1 cellular context compared by ENCODE assay signal in the genomic region with DNA sequence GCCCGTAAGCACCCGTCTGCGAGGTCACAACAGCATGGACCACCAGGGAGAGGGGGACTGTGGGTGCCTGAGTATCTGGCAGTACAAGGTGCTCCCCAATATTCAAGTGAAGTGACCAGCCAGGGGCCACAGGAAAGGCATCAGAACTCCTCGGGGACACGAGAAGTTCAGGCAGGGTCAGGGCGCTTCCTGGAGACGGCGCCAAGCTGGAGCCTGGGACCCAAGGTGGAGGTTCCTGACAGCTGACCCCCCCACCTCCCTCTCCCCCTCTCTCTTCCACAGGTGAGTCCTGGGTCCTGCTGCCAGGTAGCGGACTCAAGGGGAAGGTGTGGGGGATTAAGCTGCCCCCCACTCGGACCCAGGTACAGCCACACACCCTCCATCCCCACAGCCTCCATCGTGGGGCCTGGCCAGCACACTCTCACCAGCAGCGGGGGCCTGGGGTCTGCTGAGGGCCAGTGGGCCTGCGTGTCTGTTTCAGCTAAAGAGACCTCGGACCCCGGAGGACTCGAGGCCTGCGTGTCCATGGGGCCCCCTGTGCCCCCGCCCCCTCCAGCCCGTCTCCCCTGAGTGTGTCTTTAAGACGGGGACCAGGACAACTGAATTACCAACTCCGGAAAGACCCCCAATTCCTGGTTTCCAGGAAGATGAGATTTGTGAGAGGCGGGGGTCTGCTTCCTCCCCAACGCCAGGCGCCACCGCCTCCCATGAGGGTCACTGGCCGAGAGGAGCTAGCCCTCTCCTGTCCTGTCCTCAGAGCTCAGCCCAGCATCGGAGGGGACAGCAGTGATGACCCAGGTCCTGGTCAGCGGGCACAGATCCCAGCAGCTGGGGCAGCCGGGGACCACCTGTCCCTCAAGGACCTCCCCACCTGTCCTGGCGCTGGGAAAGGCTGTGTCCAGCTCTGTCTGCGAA.
TF ChIP-seq lines count a peak whose summit lies in the region.

No MANE protein-coding gene starts in this region.

TF ChIP-seq in SK-N-SH, 30 proteins besides CTCF, POLR2A, EP300 and RAD21 (continued from another document):
- TF ChIP-seq, protein P1, sequence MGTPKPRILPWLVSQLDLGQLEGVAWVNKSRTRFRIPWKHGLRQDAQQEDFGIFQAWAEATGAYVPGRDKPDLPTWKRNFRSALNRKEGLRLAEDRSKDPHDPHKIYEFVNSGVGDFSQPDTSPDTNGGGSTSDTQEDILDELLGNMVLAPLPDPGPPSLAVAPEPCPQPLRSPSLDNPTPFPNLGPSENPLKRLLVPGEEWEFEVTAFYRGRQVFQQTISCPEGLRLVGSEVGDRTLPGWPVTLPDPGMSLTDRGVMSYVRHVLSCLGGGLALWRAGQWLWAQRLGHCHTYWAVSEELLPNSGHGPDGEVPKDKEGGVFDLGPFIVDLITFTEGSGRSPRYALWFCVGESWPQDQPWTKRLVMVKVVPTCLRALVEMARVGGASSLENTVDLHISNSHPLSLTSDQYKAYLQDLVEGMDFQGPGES (IDR thresholded peaks at IDR 0.05; ENCODE audit: low read depth, low read length), result no peak
TF ChIP-seq in SK-N-SH: peak in this region for 0.
